ENCODE assay signal across 25 cellular contexts in genomic region chr9:134538856-134539562, GRCh38.
DNase-seq lines count a peak whose midpoint lies in the region; ATAC-seq, FAIRE-seq and TF ChIP-seq lines count a peak whose summit lies in the region.
"Had no signal": no experiment of that assay in that cellular context is flagged by ENCODE, and none has a peak within 500 bp of the region (broad histone marks: within the 10 kb centered on the region; RNA-seq: fewer than 3 reads in every experiment).

No MANE protein-coding gene starts in this region.

- FAIRE-seq in K562 (lab: Jason Lieb, UNC): no peak
- FAIRE-seq: colon, GM12891, RCC 7860 had no signal

- in situ Hi-C loops in K562 (cut with MboI): no loop called here

- BruUV-seq in K562 (replicated peaks; lab: Mats Ljungman, UMichigan): no TSS peak

- H2AFZ ChIP-seq in K562 (ENCODE audit: low read depth, low read length): no peak overlapping the region

- DNase-seq in K562 (ENCODE audit: extremely low read depth in 1 of 4, low spot score in 3 of 4) (no peak), tibial nerve (ENCODE audit: low spot score in 2 of 2) (no peak), AG08395 (ENCODE audit: low spot score) (no peak), DMS153 treated with DMSO at 0.1 percent for 48 hours (lab: John Stamatoyannopoulos, UW; ENCODE audit: unreplicated experiment) (no peak), thyroid gland (no peak)
- DNase-seq: activated CD4-positive, alpha-beta T cell treated with anti-CD3 and anti-CD28 coated beads for 36 hours; activated naive CD4-positive, alpha-beta T cell; activated T-cell treated with anti-CD3 and anti-CD28 coated beads, Interleukin-2, amount 50 U/mL, for 48 hours; brain microvascular endothelial cell; Calu3; effector memory CD4-positive, alpha-beta T cell; naive thymus-derived CD4-positive, alpha-beta T cell; NCI-H1092; NCI-H187 treated with DMSO at 0.1 percent for 48 hours; NCI-H526 treated with DMSO at 0.1 percent for 48 hours; stimulated activated naive CD8-positive, alpha-beta T cell treated with anti-CD3 and anti-CD28 coated beads, Interleukin-15, Interleukin-2, amounts not matched to agents 100 U/mL and 50 U/mL, for 24 hours; tibial artery had no signal

- TF ChIP-seq EP300 in K562 (IDR thresholded peaks at IDR 0.05; ENCODE audit: low read length) (no peak), gastroesophageal sphincter (IDR thresholded peaks at IDR 0.05) (no peak), tibial nerve (IDR thresholded peaks at IDR 0.05) (peak; percentile 13 to 56)

- no peaks in the 10 kb centered on the region for H3K9me1 ChIP-seq in K562 (ENCODE audit: control insufficient read depth, insufficient read depth, low read length)

- no peak for TF ChIP-seq RAD21 in K562 (CRISPR knock-in tag; conservative IDR thresholded peaks at IDR 0.05 in 1 of 2, IDR thresholded peaks at IDR 0.05 in 1 of 2)

- WGBS in K562 (ENCODE audit: insufficient coverage, low coverage, missing lambda C conversion rate): under 1% methylated on average over 21 of the region's 21 CpGs
- WGBS in gastroesophageal sphincter (ENCODE audit: low coverage in 1 of 2), 2 donors: 77 to 87% methylated on average over 7 to 8 of the region's 21 CpGs
- WGBS in tibial nerve, 2 donors: 72 to 73% methylated on average over 20 to 21 of the region's 21 CpGs
- 88 to 92% methylated on average over 15 to 21 of the region's 21 CpGs for WGBS in thyroid gland, 2 donors

- H3K27ac ChIP-seq in K562 (ENCODE audit: extremely low read depth, low read depth, low read length) (no peak overlapping the region), gastroesophageal sphincter (peak overlapping the region in 3 of 4 donors; percentile 33 to 63 (median 60)), mucosa of rectum (ENCODE audit: low read depth in 2 of 2, low read length in 2 of 2) (peak overlapping the region; percentile 1 to 52), tibial nerve (peak overlapping the region; percentile 38 to 89 (median 81)), thyroid gland (no peak overlapping the region)
- H3K27ac ChIP-seq: brain microvascular endothelial cell, HL-60, tibial artery had no signal

- H4K20me1 ChIP-seq in K562 (replicated peaks; ENCODE audit: control insufficient read depth, insufficient read depth, low read length): peaks cover 3% of the 10 kb centered on the region; the same call in 1 of the 2 replicates

- no peak overlapping the region for H3K4me2 ChIP-seq in K562 (ENCODE audit: insufficient read depth, low read length)

- H3K79me2 ChIP-seq in K562 (ENCODE audit: control insufficient read depth, insufficient read depth, low read length): no peaks in the 10 kb centered on the region

- no peaks in the 10 kb centered on the region for H3K36me3 ChIP-seq in K562 (ENCODE audit: control insufficient read depth, insufficient read depth, low read length)
- H3K36me3 ChIP-seq in gastroesophageal sphincter: no peaks in the 10 kb centered on the region
- no peaks in the 10 kb centered on the region for H3K36me3 ChIP-seq in mucosa of rectum (ENCODE audit: control insufficient read depth in 2 of 2, insufficient read depth in 2 of 2, low read length in 2 of 2)
- no peaks in the 10 kb centered on the region for H3K36me3 ChIP-seq in tibial nerve
- H3K36me3 ChIP-seq in thyroid gland: no peaks in the 10 kb centered on the region
- H3K36me3 ChIP-seq: brain microvascular endothelial cell, tibial artery had no signal

- H3K9ac ChIP-seq in K562 (ENCODE audit: insufficient read depth in 1 of 2, low read depth in 2 of 2, low read length in 2 of 2) (no peak overlapping the region), mucosa of rectum (ENCODE audit: low read depth in 1 of 2, low read length in 2 of 2) (no peak overlapping the region)

- no peak overlapping the region for H3K4me3 ChIP-seq in K562
- H3K4me3 ChIP-seq in gastroesophageal sphincter: no peak overlapping the region
- H3K4me3 ChIP-seq in mucosa of rectum (ENCODE audit: low read length in 2 of 2): no peak overlapping the region
- no peak overlapping the region for H3K4me3 ChIP-seq in tibial nerve
- H3K4me3 ChIP-seq in thyroid gland (replicated peaks in 1 of 3): no peak overlapping the region
- H3K4me3 ChIP-seq: tibial artery had no signal

- TF ChIP-seq CTCF in K562 (IDR thresholded peaks at IDR 0.05 in 2 of 3, conservative IDR thresholded peaks at IDR 0.05 in 1 of 3; ENCODE audit: insufficient read depth in 2 of 3, low read depth in 1 of 3, low read length in 3 of 3): no peak
- TF ChIP-seq CTCF in gastroesophageal sphincter (IDR thresholded peaks at IDR 0.05): no peak
- no peak for TF ChIP-seq CTCF in tibial nerve (IDR thresholded peaks at IDR 0.05)
- no peak for TF ChIP-seq CTCF in thyroid gland (IDR thresholded peaks at IDR 0.05)

- H3K9me3 ChIP-seq in K562 (replicated peaks; ENCODE audit: control insufficient read depth, insufficient read depth, low read depth, low read length) (no peaks in the 10 kb centered on the region), gastroesophageal sphincter (no peaks in the 10 kb centered on the region), mucosa of rectum (ENCODE audit: control insufficient read depth in 2 of 2, low read length in 2 of 2) (no peaks in the 10 kb centered on the region), tibial nerve (no peaks in the 10 kb centered on the region), thyroid gland (no peaks in the 10 kb centered on the region)
- H3K9me3 ChIP-seq: tibial artery had no signal

- CTCF ChIA-PET in K562 (lab: Yijun Ruan, JAX; ENCODE audit: low intra/inter-chr PET ratio): no interaction called here

- ATAC-seq in K562 (no peak), gastroesophageal sphincter (no peak), GM21529 (IDR thresholded peaks at IDR 0.05; ENCODE audit: unreplicated experiment) (no peak)
- ATAC-seq: activated CD4-positive, alpha-beta T cell treated with anti-CD3 and anti-CD28 coated beads for 36 hours; HCT116; naive thymus-derived CD4-positive, alpha-beta T cell; stimulated activated naive CD8-positive, alpha-beta T cell treated with anti-CD3 and anti-CD28 coated beads, Interleukin-15, Interleukin-2, amounts not matched to agents 100 U/mL and 50 U/mL, for 24 hours had no signal

- intact Hi-C loops in K562 (cut with micrococcal nuclease) (no loop called here), thyroid gland (cut with DNase I) (no loop called here)

- H3K27me3 ChIP-seq in K562 (ENCODE audit: control insufficient read depth in 2 of 2, insufficient read depth in 2 of 2, low read length in 2 of 2): peaks cover 54 to 89% of the 10 kb centered on the region in 2 experiments
- peaks cover 36% of the 10 kb centered on the region for H3K27me3 ChIP-seq in gastroesophageal sphincter
- no peaks in the 10 kb centered on the region for H3K27me3 ChIP-seq in mucosa of rectum (ENCODE audit: control insufficient read depth in 2 of 2, insufficient read depth in 2 of 2, low read length in 2 of 2)
- H3K27me3 ChIP-seq in tibial nerve: peaks cover 0 to 5% of the 10 kb centered on the region in 2 donors
- H3K27me3 ChIP-seq in thyroid gland: no peaks in the 10 kb centered on the region
- H3K27me3 ChIP-seq: brain microvascular endothelial cell had no signal

- H3K4me1 ChIP-seq in K562 (replicated peaks in 1 of 2; ENCODE audit: control insufficient read depth in 2 of 2, insufficient read depth in 2 of 2, low read length in 2 of 2): no peaks in the 10 kb centered on the region
- peaks cover 0 to 44% (median 3%) of the 10 kb centered on the region in 3 donors for H3K4me1 ChIP-seq in gastroesophageal sphincter
- H3K4me1 ChIP-seq in mucosa of rectum (ENCODE audit: control insufficient read depth in 2 of 2, insufficient read depth in 2 of 2, low read length in 2 of 2): peaks cover 0 to 6% of the 10 kb centered on the region in 2 donors
- H3K4me1 ChIP-seq in tibial nerve: peaks cover 0 to 75% (median 39%) of the 10 kb centered on the region in 4 donors
- peaks cover 0 to 13% of the 10 kb centered on the region in 2 donors for H3K4me1 ChIP-seq in thyroid gland

- TF ChIP-seq POLR2A in K562 (conservative IDR thresholded peaks at IDR 0.05) (no peak), gastroesophageal sphincter (IDR thresholded peaks at IDR 0.05) (no peak), tibial nerve (IDR thresholded peaks at IDR 0.05) (no peak), thyroid gland (IDR thresholded peaks at IDR 0.05) (no peak)

- POLR2A ChIA-PET in K562 (lab: Yijun Ruan, JAX): no interaction called here

TF ChIP-seq in K562, 482 proteins besides CTCF, POLR2A, EP300 and RAD21:
- TF ChIP-seq NRF1 (conservative IDR thresholded peaks at IDR 0.05 in 1 of 2, IDR thresholded peaks at IDR 0.05 in 1 of 2): peak; percentile 37 to 41; a peak in 1 of 4 replicates
- no peak for TF ChIP-seq MBD2 (IDR thresholded peaks at IDR 0.05; ENCODE audit: borderline replicate concordance, low read depth)
- TF ChIP-seq ZNF778 (CRISPR knock-in tag; IDR thresholded peaks at IDR 0.05): no peak
- TF ChIP-seq CLOCK (CRISPR knock-in tag; IDR thresholded peaks at IDR 0.05; ENCODE audit: borderline replicate concordance): no peak
- peak; percentile 17 for TF ChIP-seq RBM25 (IDR thresholded peaks at IDR 0.05; ENCODE audit: low read depth, low read length, severe bottlenecking)
- TF ChIP-seq ZFP36 (IDR thresholded peaks at IDR 0.05; ENCODE audit: low read depth, low read length, partially characterized antibody): peak; percentile 12
- no peak for TF ChIP-seq ILF3 (IDR thresholded peaks at IDR 0.05; ENCODE audit: borderline replicate concordance)
- TF ChIP-seq GATAD2A (IDR thresholded peaks at IDR 0.05): no peak

Comparison
In these comparisons a context has a peak if more than half of its experiments do, and no peak if none do; other contexts are left out.
1. H3K27ac ChIP-seq: peak in gastroesophageal sphincter (3 of 4), mucosa of rectum (2 of 2) and tibial nerve (4 of 4); none in K562 (single experiment) and thyroid gland (0 of 3).